In genomic region chr7:83005410-83005809, GRCh38 we compare ENCODE assay signal across 13 cellular contexts.
DNase-seq lines count a peak whose midpoint lies in the region; ATAC-seq and TF ChIP-seq lines count a peak whose summit lies in the region.
"Had no signal": no experiment of that assay in that cellular context is flagged by ENCODE, and none has a peak within 500 bp of the region (broad histone marks: within the 10 kb centered on the region; RNA-seq: fewer than 3 reads in every experiment).

No MANE protein-coding gene starts in this region.

- no peaks in the 10 kb centered on the region for H4K20me1 ChIP-seq in OCI-LY3 (ENCODE audit: insufficient read depth, low read length)
- H4K20me1 ChIP-seq in smooth muscle cell (ENCODE audit: low read depth): no peaks in the 10 kb centered on the region

- no peak overlapping the region for H2AFZ ChIP-seq in OCI-LY3 (ENCODE audit: low read depth, low read length)
- H2AFZ ChIP-seq in smooth muscle cell (ENCODE audit: low read depth): no peak overlapping the region

- H3K4me2 ChIP-seq in OCI-LY3 (ENCODE audit: low read length) (no peak overlapping the region), smooth muscle cell (no peak overlapping the region)

- H3K9me3 ChIP-seq in OCI-LY3 (ENCODE audit: insufficient read depth, low read length) (no peaks in the 10 kb centered on the region), smooth muscle cell (replicated peaks; ENCODE audit: low read depth) (no peaks in the 10 kb centered on the region)
- H3K9me3 ChIP-seq: prostate gland had no signal

- H3K27ac ChIP-seq in OCI-LY3 (ENCODE audit: low read length): no peak overlapping the region
- H3K27ac ChIP-seq in smooth muscle cell (ENCODE audit: low read depth): no peak overlapping the region
- H3K27ac ChIP-seq: prostate gland had no signal

- H3K4me1 ChIP-seq in OCI-LY3 (ENCODE audit: low read length) (no peaks in the 10 kb centered on the region), smooth muscle cell (ENCODE audit: low read depth) (no peaks in the 10 kb centered on the region)
- H3K4me1 ChIP-seq: prostate gland had no signal

- WGBS in smooth muscle cell (ENCODE audit: low lambda C conversion rate): 5% methylated on average over 1 of the region's 1 CpG

- H3K4me3 ChIP-seq in OCI-LY3 (ENCODE audit: low read length) (no peak overlapping the region), epithelial cell of proximal tubule (ENCODE audit: low read depth, low read length) (no peak overlapping the region), smooth muscle cell (no peak overlapping the region)
- H3K4me3 ChIP-seq: prostate gland had no signal

- no peaks in the 10 kb centered on the region for H3K27me3 ChIP-seq in OCI-LY3 (ENCODE audit: low read depth, low read length)
- H3K27me3 ChIP-seq in smooth muscle cell (ENCODE audit: low read depth): no peaks in the 10 kb centered on the region

- H3F3A ChIP-seq in smooth muscle cell (ENCODE audit: low read depth): no peaks in the 10 kb centered on the region

- no peak overlapping the region for H3K9ac ChIP-seq in OCI-LY3 (ENCODE audit: low read length)
- H3K9ac ChIP-seq in smooth muscle cell (ENCODE audit: low read depth): no peak overlapping the region

- ATAC-seq in GM19397 (IDR thresholded peaks at IDR 0.05; ENCODE audit: unreplicated experiment): no peak

- TF ChIP-seq CTCF in OCI-LY3 (IDR thresholded peaks at IDR 0.05; ENCODE audit: low read depth, low read length) (peak; percentile 24; the same call in 1 of the 2 replicates), epithelial cell of proximal tubule (conservative IDR thresholded peaks at IDR 0.05; ENCODE audit: low read depth, low read length) (peak; percentile 24), smooth muscle cell (IDR thresholded peaks at IDR 0.05; ENCODE audit: borderline replicate concordance, insufficient read depth, poor library complexity, severe bottlenecking) (peak; percentile 26)

- H3K36me3 ChIP-seq in OCI-LY3 (replicated peaks; ENCODE audit: low read depth, low read length) (no peaks in the 10 kb centered on the region), smooth muscle cell (ENCODE audit: low read depth) (no peaks in the 10 kb centered on the region)
- H3K36me3 ChIP-seq: prostate gland had no signal

- DNase-seq in SKM-1 (lab: John Stamatoyannopoulos, UW; ENCODE audit: unreplicated experiment): peak; percentile 6
- DNase-seq in SKM-1 treated with dmso at 0.1 percent for 144 hours (lab: John Stamatoyannopoulos, UW; ENCODE audit: unreplicated experiment): no peak
- no peak for DNase-seq in epithelial cell of proximal tubule (ENCODE audit: low read depth)
- DNase-seq in smooth muscle cell (lab: John Stamatoyannopoulos, UW; ENCODE audit: unreplicated experiment): no peak
- DNase-seq in COLO829 (ENCODE audit: low spot score): no peak
- no peak for DNase-seq in NCI-H1930 (lab: John Stamatoyannopoulos, UW)
- DNase-seq: activated CD4-positive, alpha-beta T cell treated with anti-CD3 and anti-CD28 coated beads, Interleukin-2, amount 10 ng/mL, durations not matched to agents 7 days and 5 days; activated effector memory CD4-positive, alpha-beta T cell treated with anti-CD3 and anti-CD28 coated beads, Interleukin-2, amount 50 U/mL, for 16 hours; GF-D8; mammary epithelial cell had no signal

- H3K79me2 ChIP-seq in OCI-LY3 (ENCODE audit: low read length) (no peaks in the 10 kb centered on the region), smooth muscle cell (ENCODE audit: low read depth) (no peaks in the 10 kb centered on the region)
